17 cellular contexts compared by ENCODE assay signal in genomic region chrX:53669258-53669657, GRCh38. TPM values are rescaled to one million over a fixed set of nuclear protein-coding genes. Genes with fewer than 3 reads are reported as not detected.
DNase-seq lines count a peak whose midpoint lies in the region; ATAC-seq, FAIRE-seq and TF ChIP-seq lines count a peak whose summit lies in the region.
"Had no signal": no experiment of that assay in that cellular context is flagged by ENCODE, and none has a peak within 500 bp of the region (broad histone marks: within the 10 kb centered on the region; RNA-seq: fewer than 3 reads in every experiment).

No MANE protein-coding gene starts in this region.

- no peaks in the 10 kb centered on the region for H3K9me3 ChIP-seq in cardiac muscle cell (ENCODE audit: low read depth)
- no peaks in the 10 kb centered on the region for H3K9me3 ChIP-seq in T-helper 17 cell (ENCODE audit: control insufficient read depth, low read length, poor library complexity, severe bottlenecking)
- no peaks in the 10 kb centered on the region for H3K9me3 ChIP-seq in pancreas
- no peaks in the 10 kb centered on the region for H3K9me3 ChIP-seq in uterus
- H3K9me3 ChIP-seq: BLaER1 treated with 17β-estradiol and CSF1 and Interleukin-3, amounts not matched to agents 10 nM and 100 nM had no signal

- H3K27ac Mint-ChIP-seq in T-helper 17 cell: peak overlapping the region; percentile 21

- H3K4me1 ChIP-seq in cardiac muscle cell (ENCODE audit: low read depth) (peaks cover 17% of the 10 kb centered on the region), pancreas (peaks cover 0 to 4% (median 0%) of the 10 kb centered on the region in 3 donors), uterus (peaks cover 0 to 4% of the 10 kb centered on the region in 2 donors)

- no peaks in the 10 kb centered on the region for H3K27me3 Mint-ChIP-seq in T-helper 17 cell
- H3K27me3 Mint-ChIP-seq: CD4-positive, CD25-positive, alpha-beta regulatory T cell had no signal

- H3K36me3 ChIP-seq in cardiac muscle cell: peaks cover 3% of the 10 kb centered on the region
- H3K36me3 ChIP-seq in pancreas: no peaks in the 10 kb centered on the region
- no peaks in the 10 kb centered on the region for H3K36me3 ChIP-seq in uterus

- DNase-seq in cardiac muscle cell (ENCODE audit: low read depth in 1 of 2, low spot score in 1 of 2) (no peak), Right ventricle myocardium superior (no peak), GM19239 (ENCODE audit: insufficient read length, low spot score) (no peak), T-helper 17 cell (no peak), pancreas (no peak), activated gamma-delta T cell (lab: John Stamatoyannopoulos, UW) (no peak), uterus (no peak)
- DNase-seq: ACHN; Calu3; CD4-positive, CD25-positive, alpha-beta regulatory T cell; DMS79; HCEC 1CT; HFFc6 had no signal

- peak; percentile 73 for FAIRE-seq in GM19239 (lab: Jason Lieb, UNC)
- peak; percentile 92 for FAIRE-seq in pancreas (lab: Jason Lieb, UNC)
- FAIRE-seq: HepG2, HTR-8/SVneo had no signal

- intact Hi-C loops in Right ventricle myocardium superior (cut with DNase I): no loop called here
- intact Hi-C loops in pancreas (cut with DNase I): no loop called here
- intact Hi-C loops in uterus (cut with DNase I; ENCODE audit: low total_unique reads): no loop called here

- H3K4me1 Mint-ChIP-seq in T-helper 17 cell: peaks cover 11% of the 10 kb centered on the region

- H3K36me3 Mint-ChIP-seq in T-helper 17 cell (ENCODE audit: low read depth): no peaks in the 10 kb centered on the region
- H3K36me3 Mint-ChIP-seq: CD4-positive, CD25-positive, alpha-beta regulatory T cell had no signal

- H3K27ac ChIP-seq in cardiac muscle cell (peak overlapping the region; percentile 44), pancreas (no peak overlapping the region), uterus (no peak overlapping the region)
- H3K27ac ChIP-seq: BLaER1 treated with 17β-estradiol and CSF1 and Interleukin-3, amounts not matched to agents 10 nM and 100 nM had no signal

- TF ChIP-seq CTCF in cardiac muscle cell (IDR thresholded peaks at IDR 0.05; ENCODE audit: low read depth, low read length): no peak
- TF ChIP-seq CTCF in pancreas (IDR thresholded peaks at IDR 0.05): no peak
- no peak for TF ChIP-seq CTCF in uterus (IDR thresholded peaks at IDR 0.05)

- no peak for ATAC-seq in Right ventricle myocardium superior (ENCODE audit: poor library complexity)
- ATAC-seq in T-helper 17 cell: no peak
- no peak for ATAC-seq in pancreas
- no peak for ATAC-seq in esophagus mucosa
- ATAC-seq: HepG2 had no signal

- TF ChIP-seq POLR2A in uterus (IDR thresholded peaks at IDR 0.05): no peak

- no peaks in the 10 kb centered on the region for H3K27me3 ChIP-seq in cardiac muscle cell
- H3K27me3 ChIP-seq in pancreas: peaks cover 0 to 6% (median 0%) of the 10 kb centered on the region in 4 donors
- peaks cover 0 to 5% of the 10 kb centered on the region in 2 donors for H3K27me3 ChIP-seq in uterus

- H3K4me3 ChIP-seq in cardiac muscle cell (no peak overlapping the region), pancreas (no peak overlapping the region), uterus (no peak overlapping the region)
- H3K4me3 ChIP-seq: BLaER1 treated with 17β-estradiol and CSF1 and Interleukin-3, amounts not matched to agents 10 nM and 100 nM had no signal

- H3K4me3 Mint-ChIP-seq in T-helper 17 cell: no peak overlapping the region
- H3K4me3 Mint-ChIP-seq: CD4-positive, CD25-positive, alpha-beta regulatory T cell; HFFc6 had no signal

RNA-seq across cellular contexts. Expression of gene HUWE1, which starts 17.3 kb away (rescaled TPM):
- total RNA-seq in cardiac muscle cell: 105 and 163 TPM in 2 replicates
- 56.0 and 72.3 TPM in 2 replicates for polyA plus RNA-seq in cardiac muscle cell
- total RNA-seq in Right ventricle myocardium superior: 111 TPM
- total RNA-seq in T-helper 17 cell: 100 to 1,000 TPM; 211 to 214 TPM
- 100 to 1,000 TPM in 1 of 6 donors, 10 to 100 TPM in 5; 73.5 to 116 (median 77.9) TPM for total RNA-seq in pancreas
- polyA plus RNA-seq in pancreas: 10 to 100 TPM; 29.8 to 38.6 TPM
- total RNA-seq in uterus: 100 to 1,000 TPM in 2 of 4 donors, 10 to 100 TPM in 2; 47.9 to 252 (median 82.3) TPM
- total RNA-seq in esophagus mucosa: 136 TPM
